Comparison of ENCODE assay signal across 9 cellular contexts in the genomic region with DNA sequence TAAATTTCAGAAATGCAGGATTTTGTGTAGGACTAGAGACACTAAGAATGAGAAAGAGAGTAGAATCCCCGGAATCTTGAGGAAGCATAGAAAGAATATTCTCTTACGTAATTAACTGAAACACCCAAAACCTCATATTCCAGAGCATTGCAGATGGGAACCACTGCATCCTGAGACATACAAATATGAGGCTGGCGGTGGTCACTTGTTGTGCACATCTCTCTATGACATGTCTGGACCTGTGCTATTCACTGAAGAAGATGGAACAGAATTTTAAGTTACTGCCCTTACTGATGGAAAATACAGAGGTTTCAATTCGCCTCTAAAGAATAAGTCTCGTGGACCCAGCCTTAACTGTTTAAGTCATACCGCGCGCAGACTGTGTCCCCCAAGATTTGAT. TPM values are rescaled to one million over a fixed set of nuclear protein-coding genes. Genes with fewer than 3 reads are reported as not detected.
A peak's percentile ranks its signal among the peaks of the same experiment; 100 is the strongest.
DNase-seq lines count a peak whose midpoint lies in the region; ATAC-seq and TF ChIP-seq lines count a peak whose summit lies in the region.
"Had no signal": no experiment of that assay in that cellular context is flagged by ENCODE, and none has a peak within 500 bp of the region (broad histone marks: within the 10 kb centered on the region; RNA-seq: fewer than 3 reads in every experiment).

No MANE protein-coding gene starts in this region.

- WGBS in testis, 2 donors, result 45 to 46% methylated on average over 8 of the region's 8 CpGs

- H3K4me1 ChIP-seq in testis, result peaks cover 11% of the 10 kb centered on the region

- TF ChIP-seq CTCF in activated B cell treated with CpG ODN at 0.5 μM for 24 hours (IDR thresholded peaks at IDR 0.05) (no peak), testis (IDR thresholded peaks at IDR 0.05) (no peak)

- H3K4me3 Mint-ChIP-seq in activated CD4-positive, alpha-beta T cell treated with anti-CD3 and anti-CD28 coated beads, Interleukin-2, amount 10 ng/mL, durations not matched to agents 7 days and 5 days, result peak overlapping the region; percentile 92
- peak overlapping the region; percentile 94 for H3K4me3 Mint-ChIP-seq in activated B cell treated with CpG ODN at 0.5 μM for 24 hours

- peaks cover 27% of the 10 kb centered on the region for H3K36me3 Mint-ChIP-seq in activated CD4-positive, alpha-beta T cell treated with anti-CD3 and anti-CD28 coated beads, Interleukin-2, amount 10 ng/mL, durations not matched to agents 7 days and 5 days (ENCODE audit: low read depth)
- H3K36me3 Mint-ChIP-seq in activated B cell treated with CpG ODN at 0.5 μM for 24 hours (ENCODE audit: low read depth), result peaks cover 24% of the 10 kb centered on the region

- no peak for DNase-seq in activated CD4-positive, alpha-beta T cell treated with anti-CD3 and anti-CD28 coated beads, Interleukin-2, amount 10 ng/mL, durations not matched to agents 7 days and 5 days
- DNase-seq in activated CD4-positive, alpha-beta T cell treated with anti-CD3 and anti-CD28 coated beads for 48 hours, result no peak
- DNase-seq in activated B cell treated with CpG ODN at 0.5 μM for 24 hours, result no peak
- DNase-seq in testis, result no peak
- no peak for DNase-seq in midbrain (lab: John Stamatoyannopoulos, UW)

- peak overlapping the region; percentile 29 to 95 for H3K27ac ChIP-seq in testis

- H3K27me3 Mint-ChIP-seq in activated CD4-positive, alpha-beta T cell treated with anti-CD3 and anti-CD28 coated beads, Interleukin-2, amount 10 ng/mL, durations not matched to agents 7 days and 5 days, result no peaks in the 10 kb centered on the region
- H3K27me3 Mint-ChIP-seq in activated B cell treated with CpG ODN at 0.5 μM for 24 hours, result no peaks in the 10 kb centered on the region

- no peaks in the 10 kb centered on the region for H3K9me3 Mint-ChIP-seq in activated CD4-positive, alpha-beta T cell treated with anti-CD3 and anti-CD28 coated beads, Interleukin-2, amount 10 ng/mL, durations not matched to agents 7 days and 5 days
- no peaks in the 10 kb centered on the region for H3K9me3 Mint-ChIP-seq in activated B cell treated with CpG ODN at 0.5 μM for 24 hours

- POLR2A ChIA-PET in activated CD4-positive, alpha-beta T cell treated with anti-CD3 and anti-CD28 coated beads, Interleukin-2, amount 10 ng/mL, durations not matched to agents 7 days and 5 days (lab: Charles Lee), result interaction anchor here (0.8 to 1.6 kb wide), 3 partner anchors 14 to 104 kb away, joined by 3 to 19 read pairs (median 4); no protein-coding TSS in a partner anchor
- POLR2A ChIA-PET in activated B cell treated with CpG ODN at 0.5 μM for 24 hours (lab: Charles Lee), result interaction anchor here (0.7 to 3.8 kb wide), 9 partner anchors 9 to 516 kb away, joined by 3 to 82 read pairs (median 8); partner anchors contain the start of genes SMG8, SUPT4H1 and TRIM37

- H3K4me3 ChIP-seq in iPS-18c (ENCODE audit: insufficient read depth, low read depth, low read length) (0 out of 2 replicates have a peak overlapping the region, but pooled peaks have one; percentile 43), testis (peak overlapping the region; percentile 66 to 81)

- no peaks in the 10 kb centered on the region for H3K9me3 ChIP-seq in iPS-18c (ENCODE audit: control insufficient read depth, insufficient read depth, low read length)
- H3K9me3 ChIP-seq in testis, result no peaks in the 10 kb centered on the region

- peak overlapping the region; percentile 95 for H3K27ac Mint-ChIP-seq in activated CD4-positive, alpha-beta T cell treated with anti-CD3 and anti-CD28 coated beads, Interleukin-2, amount 10 ng/mL, durations not matched to agents 7 days and 5 days
- H3K27ac Mint-ChIP-seq in activated B cell treated with CpG ODN at 0.5 μM for 24 hours, result peak overlapping the region; percentile 89

- no peak for TF ChIP-seq POLR2A in testis (IDR thresholded peaks at IDR 0.05)

- intact Hi-C loops in activated B cell treated with CpG ODN at 0.5 μM for 24 hours (cut with micrococcal nuclease) (loop anchor here (10.0 kb wide), 1 partner anchor 62 kb away; the partner anchor contains the start of gene PPM1E), testis (cut with DNase I; ENCODE audit: low total_unique reads) (no loop called here)

- no peaks in the 10 kb centered on the region for H3K27me3 ChIP-seq in testis

- CTCF ChIA-PET in activated CD4-positive, alpha-beta T cell treated with anti-CD3 and anti-CD28 coated beads, Interleukin-2, amount 10 ng/mL, durations not matched to agents 7 days and 5 days (lab: Charles Lee), result no interaction called here
- CTCF ChIA-PET in activated B cell treated with CpG ODN at 0.5 μM for 24 hours (lab: Charles Lee), result interaction anchor here (1.8 kb wide), 1 partner anchor 175 kb away, joined by 9 read pairs; no protein-coding TSS in a partner anchor

- ATAC-seq in activated B cell treated with CpG ODN at 0.5 μM for 24 hours (ENCODE audit: low read depth) (no peak), HG02970 (IDR thresholded peaks at IDR 0.05; ENCODE audit: low FRiP score, unreplicated experiment) (no peak), GM18861 (IDR thresholded peaks at IDR 0.05; ENCODE audit: unreplicated experiment) (no peak)

- peaks cover 40% of the 10 kb centered on the region for H3K4me1 Mint-ChIP-seq in activated CD4-positive, alpha-beta T cell treated with anti-CD3 and anti-CD28 coated beads, Interleukin-2, amount 10 ng/mL, durations not matched to agents 7 days and 5 days
- H3K4me1 Mint-ChIP-seq in activated B cell treated with CpG ODN at 0.5 μM for 24 hours, result peaks cover 22% of the 10 kb centered on the region

- no peaks in the 10 kb centered on the region for H3K36me3 ChIP-seq in testis (ENCODE audit: low read depth, missing control alignments)

RNA-seq across cellular contexts. Expression of gene RAD51C, which starts 0.8 kb away (rescaled TPM):
- 10 to 100 TPM; 62.7 to 65.8 TPM for total RNA-seq in activated CD4-positive, alpha-beta T cell treated with anti-CD3 and anti-CD28 coated beads, Interleukin-2, amount 10 ng/mL, durations not matched to agents 7 days and 5 days
- total RNA-seq in activated B cell treated with CpG ODN at 0.5 μM for 24 hours, result 32.8 and 36.8 TPM in 2 replicates
- total RNA-seq in testis, result 10 to 100 TPM; 44.5 to 63.4 TPM
- polyA plus RNA-seq in testis (ENCODE audit: insufficient read depth, low read depth, low replicate concordance), result 53.5 TPM

RNA-seq across cellular contexts. Expression of gene TEX14, which starts 1.4 kb away (rescaled TPM):
- total RNA-seq in activated CD4-positive, alpha-beta T cell treated with anti-CD3 and anti-CD28 coated beads, Interleukin-2, amount 10 ng/mL, durations not matched to agents 7 days and 5 days, result under 1 TPM; 0.27 to 0.50 TPM
- total RNA-seq in activated B cell treated with CpG ODN at 0.5 μM for 24 hours (0.16 and 0.42 TPM in 2 replicates), testis (10 to 100 TPM; 27.7 to 37.2 TPM)
- 96.5 TPM for polyA plus RNA-seq in testis (ENCODE audit: insufficient read depth, low read depth, low replicate concordance)
- total RNA-seq: renal cortical epithelial cell had no signal

Comparison
In these comparisons a context has a peak if more than half of its experiments do, and no peak if none do; other contexts are left out.
1. RNA of gene TEX14, which starts 1.4 kb away (total RNA-seq): 27.7 to 37.2 TPM in testis; 0.27 to 0.50 TPM in activated CD4-positive, alpha-beta T cell treated with anti-CD3 and anti-CD28 coated beads, Interleukin-2, amount 10 ng/mL, durations not matched to agents 7 days and 5 days and 0.16 to 0.42 TPM in activated B cell treated with CpG ODN at 0.5 μM for 24 hours; every median in the first group is over 10 times any median in the second.